ENCODE assay signal across 1 cellular context in genomic region chr7:95527776-95528250, GRCh38.
TF ChIP-seq lines count a peak whose summit lies in the region.

No MANE protein-coding gene starts in this region.

TF ChIP-seq in H1, 55 proteins besides CTCF, POLR2A, EP300 and RAD21 (continued from another document):
- TF ChIP-seq E2F6 (IDR thresholded peaks at IDR 0.05) (peak; percentile 52; the same call in 1 of the 2 replicates), BCL11A (IDR thresholded peaks at IDR 0.05; ENCODE audit: low read depth in 2 of 2, low read length in 2 of 2) (no peak), MAFK (IDR thresholded peaks at IDR 0.05; ENCODE audit: low read depth, low read length) (no peak), HDAC6 (IDR thresholded peaks at IDR 0.05; ENCODE audit: low read depth, low read length) (no peak)
- TF ChIP-seq, protein P1, sequence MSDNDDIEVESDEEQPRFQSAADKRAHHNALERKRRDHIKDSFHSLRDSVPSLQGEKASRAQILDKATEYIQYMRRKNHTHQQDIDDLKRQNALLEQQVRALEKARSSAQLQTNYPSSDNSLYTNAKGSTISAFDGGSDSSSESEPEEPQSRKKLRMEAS (IDR thresholded peaks at IDR 0.05): 0 out of 2 replicates have a peak, but pooled peaks have one; percentile 22
